Comparison of ENCODE assay signal across 22 cellular contexts in the genomic region with DNA sequence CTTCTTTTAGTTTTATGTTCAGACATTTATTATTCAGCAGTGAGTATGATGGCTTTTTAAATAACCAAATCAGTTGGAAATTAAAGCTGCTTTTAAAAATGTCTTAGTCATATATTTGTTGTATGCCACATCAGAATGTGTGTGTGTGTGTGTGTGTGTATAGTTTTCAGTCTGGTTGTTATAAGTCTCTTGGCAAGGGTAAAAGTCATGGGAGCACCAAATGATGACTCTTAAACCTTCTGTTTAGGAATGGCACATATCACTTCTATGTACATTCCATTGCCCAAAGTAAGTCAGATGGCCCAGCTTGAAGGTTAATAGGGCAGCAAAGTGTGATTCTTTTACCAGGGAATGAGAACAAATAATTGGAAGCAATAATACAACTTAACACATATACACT.
"Had no signal": no experiment of that assay in that cellular context is flagged by ENCODE, and none has a peak within 500 bp of the region (broad histone marks: within the 10 kb centered on the region; RNA-seq: fewer than 3 reads in every experiment).

No MANE protein-coding gene starts in this region.

- H3K4me3 ChIP-seq: body of pancreas, esophagus muscularis mucosa, left lung, right atrium auricular region, skin epidermis, tibial nerve, vagina had no signal

- H3K27ac ChIP-seq: body of pancreas, esophagus muscularis mucosa, left lung, right atrium auricular region, skin epidermis, tibial nerve, vagina had no signal

- H3K9me3 ChIP-seq: body of pancreas, esophagus muscularis mucosa, right atrium auricular region, tibial nerve, vagina had no signal

- DNase-seq: activated CD4-positive, alpha-beta T cell treated with anti-CD3 and anti-CD28 coated beads, Interleukin-2, amount 10 ng/mL, durations not matched to agents 7 days and 5 days; activated CD8-positive, alpha-beta T cell treated with anti-CD3 and anti-CD28 coated beads, Interleukin-2, amount 10 ng/mL, durations not matched to agents 7 days and 5 days; activated naive CD4-positive, alpha-beta T cell treated with Interleukin-2 at 50 U/mL for 16 hours; activated naive CD8-positive, alpha-beta T cell treated with anti-CD3 and anti-CD28 coated beads, Interleukin-2, amount 10 ng/mL, durations not matched to agents 7 days and 5 days; activated T-cell treated with anti-CD3 and anti-CD28 coated beads, Interleukin-2, amount 50 U/mL, for 24 hours; amygdala; body of pancreas; cortex of kidney; foreskin melanocyte; glutamatergic neuron; hypothalamus; kidney; left lung; midbrain; nucleus accumbens; posterior cingulate gyrus; stimulated activated naive CD8-positive, alpha-beta T cell treated with anti-CD3 and anti-CD28 coated beads, Interleukin-15, Interleukin-2, amounts not matched to agents 100 U/mL and 50 U/mL, for 24 hours had no signal

- H3K27me3 ChIP-seq: body of pancreas, esophagus muscularis mucosa, left lung, right atrium auricular region, tibial nerve, vagina had no signal

- H3K36me3 ChIP-seq: esophagus muscularis mucosa, left lung, right atrium auricular region, tibial nerve, vagina had no signal

- H3K4me1 ChIP-seq: body of pancreas, esophagus muscularis mucosa, left lung, right atrium auricular region, tibial nerve, vagina had no signal

- ATAC-seq: activated CD8-positive, alpha-beta T cell treated with anti-CD3 and anti-CD28 coated beads, Interleukin-2, amount 10 ng/mL, durations not matched to agents 7 days and 5 days; body of pancreas; left lung; stimulated activated naive CD8-positive, alpha-beta T cell treated with anti-CD3 and anti-CD28 coated beads, Interleukin-15, Interleukin-2, amounts not matched to agents 100 U/mL and 50 U/mL, for 24 hours had no signal
